Comparison of ENCODE assay signal across 1 cellular context in the genomic region with DNA sequence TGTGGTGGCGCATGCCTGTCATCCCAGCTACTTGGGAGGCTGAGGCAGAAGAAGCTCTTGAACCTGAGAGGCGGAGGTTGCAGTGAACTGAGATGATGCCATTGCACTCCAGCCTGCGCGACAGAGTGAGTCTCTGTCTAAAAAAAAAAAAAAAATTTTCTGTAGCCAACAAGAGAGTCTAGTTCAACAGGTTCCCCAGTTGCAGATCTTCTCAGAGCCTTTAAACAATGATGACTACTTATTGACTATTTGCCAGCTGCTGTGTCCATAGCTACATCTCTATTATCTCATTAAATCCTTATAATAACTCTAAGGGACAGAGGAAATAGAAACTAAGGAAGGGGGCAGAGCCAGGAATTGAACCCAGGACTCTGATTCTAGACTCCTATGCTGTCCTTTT.
TF ChIP-seq lines count a peak whose summit lies in the region.

No MANE protein-coding gene starts in this region.

TF ChIP-seq in GM23338, 12 proteins besides CTCF, POLR2A, EP300 and RAD21 (continued from another document):
- TF ChIP-seq, protein P1, sequence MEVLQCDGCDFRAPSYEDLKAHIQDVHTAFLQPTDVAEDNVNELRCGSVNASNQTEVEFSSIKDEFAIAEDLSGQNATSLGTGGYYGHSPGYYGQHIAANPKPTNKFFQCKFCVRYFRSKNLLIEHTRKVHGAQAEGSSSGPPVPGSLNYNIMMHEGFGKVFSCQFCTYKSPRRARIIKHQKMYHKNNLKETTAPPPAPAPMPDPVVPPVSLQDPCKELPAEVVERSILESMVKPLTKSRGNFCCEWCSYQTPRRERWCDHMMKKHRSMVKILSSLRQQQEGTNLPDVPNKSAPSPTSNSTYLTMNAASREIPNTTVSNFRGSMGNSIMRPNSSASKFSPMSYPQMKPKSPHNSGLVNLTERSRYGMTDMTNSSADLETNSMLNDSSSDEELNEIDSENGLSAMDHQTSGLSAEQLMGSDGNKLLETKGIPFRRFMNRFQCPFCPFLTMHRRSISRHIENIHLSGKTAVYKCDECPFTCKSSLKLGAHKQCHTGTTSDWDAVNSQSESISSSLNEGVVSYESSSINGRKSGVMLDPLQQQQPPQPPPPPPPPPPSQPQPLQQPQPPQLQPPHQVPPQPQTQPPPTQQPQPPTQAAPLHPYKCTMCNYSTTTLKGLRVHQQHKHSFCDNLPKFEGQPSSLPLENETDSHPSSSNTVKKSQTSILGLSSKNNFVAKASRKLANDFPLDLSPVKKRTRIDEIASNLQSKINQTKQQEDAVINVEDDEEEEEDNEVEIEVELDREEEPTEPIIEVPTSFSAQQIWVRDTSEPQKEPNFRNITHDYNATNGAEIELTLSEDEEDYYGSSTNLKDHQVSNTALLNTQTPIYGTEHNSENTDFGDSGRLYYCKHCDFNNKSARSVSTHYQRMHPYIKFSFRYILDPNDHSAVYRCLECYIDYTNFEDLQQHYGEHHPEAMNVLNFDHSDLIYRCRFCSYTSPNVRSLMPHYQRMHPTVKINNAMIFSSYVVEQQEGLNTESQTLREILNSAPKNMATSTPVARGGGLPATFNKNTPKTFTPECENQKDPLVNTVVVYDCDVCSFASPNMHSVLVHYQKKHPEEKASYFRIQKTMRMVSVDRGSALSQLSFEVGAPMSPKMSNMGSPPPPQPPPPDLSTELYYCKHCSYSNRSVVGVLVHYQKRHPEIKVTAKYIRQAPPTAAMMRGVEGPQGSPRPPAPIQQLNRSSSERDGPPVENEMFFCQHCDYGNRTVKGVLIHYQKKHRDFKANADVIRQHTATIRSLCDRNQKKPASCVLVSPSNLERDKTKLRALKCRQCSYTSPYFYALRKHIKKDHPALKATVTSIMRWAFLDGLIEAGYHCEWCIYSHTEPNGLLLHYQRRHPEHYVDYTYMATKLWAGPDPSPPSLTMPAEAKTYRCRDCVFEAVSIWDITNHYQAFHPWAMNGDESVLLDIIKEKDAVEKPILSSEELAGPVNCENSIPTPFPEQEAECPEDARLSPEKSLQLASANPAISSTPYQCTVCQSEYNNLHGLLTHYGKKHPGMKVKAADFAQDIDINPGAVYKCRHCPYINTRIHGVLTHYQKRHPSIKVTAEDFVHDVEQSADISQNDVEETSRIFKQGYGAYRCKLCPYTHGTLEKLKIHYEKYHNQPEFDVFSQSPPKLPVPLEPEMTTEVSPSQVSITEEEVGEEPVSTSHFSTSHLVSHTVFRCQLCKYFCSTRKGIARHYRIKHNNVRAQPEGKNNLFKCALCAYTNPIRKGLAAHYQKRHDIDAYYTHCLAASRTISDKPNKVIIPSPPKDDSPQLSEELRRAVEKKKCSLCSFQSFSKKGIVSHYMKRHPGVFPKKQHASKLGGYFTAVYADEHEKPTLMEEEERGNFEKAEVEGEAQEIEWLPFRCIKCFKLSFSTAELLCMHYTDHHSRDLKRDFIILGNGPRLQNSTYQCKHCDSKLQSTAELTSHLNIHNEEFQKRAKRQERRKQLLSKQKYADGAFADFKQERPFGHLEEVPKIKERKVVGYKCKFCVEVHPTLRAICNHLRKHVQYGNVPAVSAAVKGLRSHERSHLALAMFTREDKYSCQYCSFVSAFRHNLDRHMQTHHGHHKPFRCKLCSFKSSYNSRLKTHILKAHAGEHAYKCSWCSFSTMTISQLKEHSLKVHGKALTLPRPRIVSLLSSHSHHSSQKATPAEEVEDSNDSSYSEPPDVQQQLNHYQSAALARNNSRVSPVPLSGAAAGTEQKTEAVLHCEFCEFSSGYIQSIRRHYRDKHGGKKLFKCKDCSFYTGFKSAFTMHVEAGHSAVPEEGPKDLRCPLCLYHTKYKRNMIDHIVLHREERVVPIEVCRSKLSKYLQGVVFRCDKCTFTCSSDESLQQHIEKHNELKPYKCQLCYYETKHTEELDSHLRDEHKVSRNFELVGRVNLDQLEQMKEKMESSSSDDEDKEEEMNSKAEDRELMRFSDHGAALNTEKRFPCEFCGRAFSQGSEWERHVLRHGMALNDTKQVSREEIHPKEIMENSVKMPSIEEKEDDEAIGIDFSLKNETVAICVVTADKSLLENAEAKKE (CRISPR knock-in tag; IDR thresholded peaks at IDR 0.05), result no peak
- TF ChIP-seq ZNF114 (CRISPR knock-in tag; IDR thresholded peaks at IDR 0.05) (no peak), POLR2AphosphoS5 (IDR thresholded peaks at IDR 0.05; ENCODE audit: low read depth) (no peak), STAT1 (IDR thresholded peaks at IDR 0.05; ENCODE audit: unreplicated experiment) (no peak), NANOG (IDR thresholded peaks at IDR 0.05; ENCODE audit: borderline replicate concordance) (no peak)
- TF ChIP-seq, protein P2, sequence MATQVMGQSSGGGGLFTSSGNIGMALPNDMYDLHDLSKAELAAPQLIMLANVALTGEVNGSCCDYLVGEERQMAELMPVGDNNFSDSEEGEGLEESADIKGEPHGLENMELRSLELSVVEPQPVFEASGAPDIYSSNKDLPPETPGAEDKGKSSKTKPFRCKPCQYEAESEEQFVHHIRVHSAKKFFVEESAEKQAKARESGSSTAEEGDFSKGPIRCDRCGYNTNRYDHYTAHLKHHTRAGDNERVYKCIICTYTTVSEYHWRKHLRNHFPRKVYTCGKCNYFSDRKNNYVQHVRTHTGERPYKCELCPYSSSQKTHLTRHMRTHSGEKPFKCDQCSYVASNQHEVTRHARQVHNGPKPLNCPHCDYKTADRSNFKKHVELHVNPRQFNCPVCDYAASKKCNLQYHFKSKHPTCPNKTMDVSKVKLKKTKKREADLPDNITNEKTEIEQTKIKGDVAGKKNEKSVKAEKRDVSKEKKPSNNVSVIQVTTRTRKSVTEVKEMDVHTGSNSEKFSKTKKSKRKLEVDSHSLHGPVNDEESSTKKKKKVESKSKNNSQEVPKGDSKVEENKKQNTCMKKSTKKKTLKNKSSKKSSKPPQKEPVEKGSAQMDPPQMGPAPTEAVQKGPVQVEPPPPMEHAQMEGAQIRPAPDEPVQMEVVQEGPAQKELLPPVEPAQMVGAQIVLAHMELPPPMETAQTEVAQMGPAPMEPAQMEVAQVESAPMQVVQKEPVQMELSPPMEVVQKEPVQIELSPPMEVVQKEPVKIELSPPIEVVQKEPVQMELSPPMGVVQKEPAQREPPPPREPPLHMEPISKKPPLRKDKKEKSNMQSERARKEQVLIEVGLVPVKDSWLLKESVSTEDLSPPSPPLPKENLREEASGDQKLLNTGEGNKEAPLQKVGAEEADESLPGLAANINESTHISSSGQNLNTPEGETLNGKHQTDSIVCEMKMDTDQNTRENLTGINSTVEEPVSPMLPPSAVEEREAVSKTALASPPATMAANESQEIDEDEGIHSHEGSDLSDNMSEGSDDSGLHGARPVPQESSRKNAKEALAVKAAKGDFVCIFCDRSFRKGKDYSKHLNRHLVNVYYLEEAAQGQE (IDR thresholded peaks at IDR 0.05; ENCODE audit: unreplicated experiment), result no peak
